34 cellular contexts compared by ENCODE assay signal in genomic region chrY:19015213-19015612, GRCh38.
"Had no signal": no experiment of that assay in that cellular context is flagged by ENCODE, and none has a peak within 500 bp of the region (broad histone marks: within the 10 kb centered on the region; RNA-seq: fewer than 3 reads in every experiment).

No MANE protein-coding gene starts in this region.

- H3K36me3 Mint-ChIP-seq: activated naive CD4-positive, alpha-beta T cell treated with anti-CD3 and anti-CD28 coated beads, Interleukin-2, amount 10 ng/mL, durations not matched to agents 7 days and 5 days; activated naive CD4-positive, alpha-beta T cell treated with anti-CD3 and anti-CD28 coated beads, Interleukin-2, amount 50 U/mL, for 72 hours; brain had no signal

- H3K27ac Mint-ChIP-seq: activated naive CD4-positive, alpha-beta T cell treated with anti-CD3 and anti-CD28 coated beads for 36 hours; activated naive CD4-positive, alpha-beta T cell treated with anti-CD3 and anti-CD28 coated beads, Interleukin-2, amount 50 U/mL, for 72 hours; activated naive CD8-positive, alpha-beta T cell; activated naive CD8-positive, alpha-beta T cell treated with anti-CD3 and anti-CD28 coated beads for 36 hours; activated naive CD8-positive, alpha-beta T cell treated with anti-CD3 and anti-CD28 coated beads, Interleukin-2, amount 50 U/mL, for 24 hours; activated T-cell treated with anti-CD3 and anti-CD28 coated beads, Interleukin-2, amount 50 U/mL, for 24 hours; activated T-cell treated with anti-CD3 and anti-CD28 coated beads, Interleukin-2, amount 50 U/mL, for 72 hours; activated T-helper 1 cell treated with anti-CD3 and anti-CD28 coated beads, Interleukin-12 subunit alpha, Interleukin-12 subunit beta, Interleukin-2, Interleukin-4 antibody, amounts not matched to agents 30 ng/mL and 10 ng/mL and 1 ng/mL, durations not matched to agents 14 hours and 24 hours and 36 hours; activated T-helper 17 cell treated with anti-CD3 and anti-CD28 coated beads, Interleukin-2, amount 50 U/mL, for 72 hours; activated T-helper 2 cell treated with anti-CD3 and anti-CD28 coated beads, Interferon-gamma antibody, Interleukin-2, Interleukin-4, amounts not matched to agents 10 μg/mL and 5 μg/mL and 100 μg/mL, durations not matched to agents 14 hours and 24 hours and 36 hours had no signal

- H3K9me3 Mint-ChIP-seq: activated naive CD4-positive, alpha-beta T cell treated with anti-CD3 and anti-CD28 coated beads for 36 hours; activated naive CD4-positive, alpha-beta T cell treated with anti-CD3 and anti-CD28 coated beads, Interleukin-2, amount 10 ng/mL, durations not matched to agents 7 days and 5 days; activated naive CD4-positive, alpha-beta T cell treated with anti-CD3 and anti-CD28 coated beads, Interleukin-2, amount 50 U/mL, for 24 hours; activated naive CD4-positive, alpha-beta T cell treated with anti-CD3 and anti-CD28 coated beads, Interleukin-2, amount 50 U/mL, for 72 hours; activated naive CD8-positive, alpha-beta T cell treated with anti-CD3 and anti-CD28 coated beads for 36 hours; activated naive CD8-positive, alpha-beta T cell treated with anti-CD3 and anti-CD28 coated beads, Interleukin-2, amount 10 ng/mL, durations not matched to agents 7 days and 5 days; activated naive CD8-positive, alpha-beta T cell treated with anti-CD3 and anti-CD28 coated beads, Interleukin-2, amount 50 U/mL, for 24 hours; activated T-cell treated with anti-CD3 and anti-CD28 coated beads, Interleukin-2, amount 50 U/mL, for 24 hours; activated T-cell treated with anti-CD3 and anti-CD28 coated beads, Interleukin-2, amount 50 U/mL, for 4 hours; activated T-cell treated with anti-CD3 and anti-CD28 coated beads, Interleukin-2, amount 50 U/mL, for 72 hours; activated T-helper 1 cell treated with anti-CD3 and anti-CD28 coated beads, Interleukin-12 subunit alpha, Interleukin-12 subunit beta, Interleukin-2, Interleukin-4 antibody, amounts not matched to agents 30 ng/mL and 10 ng/mL and 1 ng/mL, durations not matched to agents 14 hours and 24 hours and 36 hours; activated T-helper 17 cell treated with anti-CD3 and anti-CD28 coated beads, Interleukin-2, amount 50 U/mL, for 72 hours; activated T-helper 2 cell treated with anti-CD3 and anti-CD28 coated beads, Interferon-gamma antibody, Interleukin-2, Interleukin-4, amounts not matched to agents 10 μg/mL and 5 μg/mL and 100 μg/mL, durations not matched to agents 14 hours and 24 hours and 36 hours; brain; central memory CD8-positive, alpha-beta T cell had no signal

- H3K4me1 Mint-ChIP-seq: activated T-helper 17 cell treated with anti-CD3 and anti-CD28 coated beads, Interleukin-2, amount 50 U/mL, for 72 hours; brain had no signal

- H3K27me3 ChIP-seq: adrenal gland, ascending aorta, body of pancreas, brain microvascular endothelial cell, breast epithelium, cardiac muscle cell had no signal

- H3K36me3 ChIP-seq: adrenal gland, ascending aorta, brain microvascular endothelial cell, breast epithelium, cardiac muscle cell had no signal

- DNase-seq: activated effector memory CD4-positive, alpha-beta T cell treated with anti-CD3 and anti-CD28 coated beads, Interleukin-2, amount 50 U/mL, for 16 hours; activated effector memory CD4-positive, alpha-beta T cell treated with Interleukin-2 at 50 U/mL for 16 hours; activated gamma-delta T cell; activated gamma-delta T cell treated with Interleukin-2 at 50 U/mL for 16 hours; activated naive CD4-positive, alpha-beta T cell treated with anti-CD3 and anti-CD28 coated beads, Interleukin-2, amount 10 ng/mL, durations not matched to agents 7 days and 5 days; activated naive CD4-positive, alpha-beta T cell treated with anti-CD3 and anti-CD28 coated beads, Interleukin-2, amount 50 U/mL, for 16 hours; activated naive CD4-positive, alpha-beta T cell treated with Interleukin-2 at 50 U/mL for 16 hours; activated naive CD8-positive, alpha-beta T cell treated with anti-CD3 and anti-CD28 coated beads for 36 hours; activated naive CD8-positive, alpha-beta T cell treated with anti-CD3 and anti-CD28 coated beads, Interleukin-2, amount 10 ng/mL, durations not matched to agents 7 days and 5 days; activated naive CD8-positive, alpha-beta T cell treated with anti-CD3 and anti-CD28 coated beads, Interleukin-2, amount 50 U/mL, for 24 hours; activated T-cell treated with anti-CD3 and anti-CD28 coated beads, Interleukin-2, amount 50 U/mL, for 24 hours; activated T-cell treated with anti-CD3 and anti-CD28 coated beads, Interleukin-2, amount 50 U/mL, for 4 hours; activated T-cell treated with anti-CD3 and anti-CD28 coated beads, Interleukin-2, amount 50 U/mL, for 48 hours; activated T-cell treated with anti-CD3 and anti-CD28 coated beads, Interleukin-2, amount 50 U/mL, for 72 hours; adrenal gland; amniotic stem cell; aorta; brain microvascular endothelial cell; caudate nucleus; central memory CD4-positive, alpha-beta T cell; cerebellar nuclear complex had no signal

- H3K4me3 ChIP-seq: adrenal gland, ascending aorta, body of pancreas, breast epithelium, cardiac muscle cell had no signal

- H3K27ac ChIP-seq: adrenal gland, ascending aorta, body of pancreas, brain microvascular endothelial cell, breast epithelium, cardiac muscle cell had no signal

- H3K27me3 Mint-ChIP-seq: activated naive CD4-positive, alpha-beta T cell treated with anti-CD3 and anti-CD28 coated beads, Interleukin-2, amount 10 ng/mL, durations not matched to agents 7 days and 5 days; activated naive CD4-positive, alpha-beta T cell treated with anti-CD3 and anti-CD28 coated beads, Interleukin-2, amount 50 U/mL, for 24 hours; activated naive CD8-positive, alpha-beta T cell; activated naive CD8-positive, alpha-beta T cell treated with anti-CD3 and anti-CD28 coated beads for 36 hours; activated naive CD8-positive, alpha-beta T cell treated with anti-CD3 and anti-CD28 coated beads, Interleukin-2, amount 10 ng/mL, durations not matched to agents 7 days and 5 days; activated naive CD8-positive, alpha-beta T cell treated with anti-CD3 and anti-CD28 coated beads, Interleukin-2, amount 50 U/mL, for 24 hours; activated T-cell treated with anti-CD3 and anti-CD28 coated beads, Interleukin-2, amount 50 U/mL, for 24 hours; activated T-helper 17 cell treated with anti-CD3 and anti-CD28 coated beads, Interleukin-2, amount 50 U/mL, for 72 hours; brain; central memory CD8-positive, alpha-beta T cell had no signal

- ATAC-seq: activated naive CD4-positive, alpha-beta T cell treated with anti-CD3 and anti-CD28 coated beads, Interleukin-2, amount 50 U/mL, for 72 hours; activated naive CD8-positive, alpha-beta T cell treated with anti-CD3 and anti-CD28 coated beads, Interleukin-2, amount 50 U/mL, for 24 hours; activated T-cell treated with anti-CD3 and anti-CD28 coated beads, Interleukin-2, amount 50 U/mL, for 4 hours; activated T-cell treated with anti-CD3 and anti-CD28 coated beads, Interleukin-2, amount 50 U/mL, for 72 hours; activated T-helper 17 cell treated with anti-CD3 and anti-CD28 coated beads, Interleukin-2, amount 50 U/mL, for 72 hours; body of pancreas had no signal

- H3K4me3 Mint-ChIP-seq: activated naive CD4-positive, alpha-beta T cell treated with anti-CD3 and anti-CD28 coated beads for 36 hours; activated naive CD4-positive, alpha-beta T cell treated with anti-CD3 and anti-CD28 coated beads, Interleukin-2, amount 10 ng/mL, durations not matched to agents 7 days and 5 days; activated naive CD4-positive, alpha-beta T cell treated with anti-CD3 and anti-CD28 coated beads, Interleukin-2, amount 50 U/mL, for 24 hours; activated naive CD8-positive, alpha-beta T cell; activated naive CD8-positive, alpha-beta T cell treated with anti-CD3 and anti-CD28 coated beads for 36 hours; activated naive CD8-positive, alpha-beta T cell treated with anti-CD3 and anti-CD28 coated beads, Interleukin-2, amount 10 ng/mL, durations not matched to agents 7 days and 5 days; activated naive CD8-positive, alpha-beta T cell treated with anti-CD3 and anti-CD28 coated beads, Interleukin-2, amount 50 U/mL, for 24 hours; activated T-cell treated with anti-CD3 and anti-CD28 coated beads, Interleukin-2, amount 50 U/mL, for 24 hours; activated T-cell treated with anti-CD3 and anti-CD28 coated beads, Interleukin-2, amount 50 U/mL, for 4 hours; activated T-cell treated with anti-CD3 and anti-CD28 coated beads, Interleukin-2, amount 50 U/mL, for 72 hours; activated T-helper 1 cell treated with anti-CD3 and anti-CD28 coated beads, Interleukin-12 subunit alpha, Interleukin-12 subunit beta, Interleukin-2, Interleukin-4 antibody, amounts not matched to agents 30 ng/mL and 10 ng/mL and 1 ng/mL, durations not matched to agents 14 hours and 24 hours and 36 hours; activated T-helper 17 cell treated with anti-CD3 and anti-CD28 coated beads, Interleukin-2, amount 50 U/mL, for 72 hours; brain; central memory CD8-positive, alpha-beta T cell had no signal

- H3K9me3 ChIP-seq: adrenal gland, ascending aorta, body of pancreas, breast epithelium had no signal

- H3K4me1 ChIP-seq: adrenal gland, ascending aorta, body of pancreas, breast epithelium had no signal
